35 cellular contexts compared by ENCODE assay signal in genomic region chr2:86258106-86258505, GRCh38.
"Had no signal": no experiment of that assay in that cellular context is flagged by ENCODE, and none has a peak within 500 bp of the region (broad histone marks: within the 10 kb centered on the region; RNA-seq: fewer than 3 reads in every experiment).

No MANE protein-coding gene starts in this region.

- H3K9me3 ChIP-seq: adrenal gland, body of pancreas, breast epithelium had no signal

- H3K4me3 ChIP-seq: adrenal gland, body of pancreas, breast epithelium had no signal

- H3K4me1 ChIP-seq: adrenal gland, breast epithelium had no signal

- DNase-seq: activated B cell treated with CpG ODN at 0.5 μM for 24 hours; activated CD4-positive, alpha-beta memory T cell treated with anti-CD3 and anti-CD28 coated beads for 36 hours; activated CD4-positive, alpha-beta T cell treated with anti-CD3 and anti-CD28 coated beads for 4 hours; activated CD4-positive, alpha-beta T cell treated with anti-CD3 and anti-CD28 coated beads, Interleukin-2, amount 10 ng/mL, durations not matched to agents 24 days and 14 days; activated CD4-positive, alpha-beta T cell treated with anti-CD3 and anti-CD28 coated beads, Interleukin-2, amount 50 U/mL, for 1 hour; activated CD4-positive, alpha-beta T cell treated with anti-CD3 and anti-CD28 coated beads, Interleukin-2, amount 50 U/mL, for 4 hours; activated CD4-positive, CD25-positive, alpha-beta regulatory T cell treated with anti-CD3 and anti-CD28 coated beads, Interleukin-2, amount 50 U/mL, for 72 hours; activated CD8-positive, alpha-beta memory T cell treated with anti-CD3 and anti-CD28 coated beads, Interleukin-2, amount 50 U/mL, for 4 hours; activated CD8-positive, alpha-beta T cell treated with anti-CD3 and anti-CD28 coated beads for 36 hours; activated effector memory CD4-positive, alpha-beta T cell treated with anti-CD3 and anti-CD28 coated beads, Interleukin-2, amount 50 U/mL, for 16 hours; activated gamma-delta T cell treated with Interleukin-2 at 50 U/mL for 16 hours; activated naive CD4-positive, alpha-beta T cell; activated naive CD4-positive, alpha-beta T cell treated with anti-CD3 and anti-CD28 coated beads for 36 hours; activated naive CD4-positive, alpha-beta T cell treated with anti-CD3 and anti-CD28 coated beads, Interleukin-2, amount 50 U/mL, for 16 hours; activated naive CD8-positive, alpha-beta T cell treated with anti-CD3 and anti-CD28 coated beads for 36 hours; activated T-cell treated with anti-CD3 and anti-CD28 coated beads for 4 hours; activated T-cell treated with anti-CD3 and anti-CD28 coated beads, Interleukin-2, amount 50 U/mL, for 1 hour; activated T-cell treated with anti-CD3 and anti-CD28 coated beads, Interleukin-2, amount 50 U/mL, for 4 hours; activated T-cell treated with anti-CD3 and anti-CD28 coated beads, Interleukin-2, amount 50 U/mL, for 72 hours; adrenal gland; amniotic stem cell; aorta; body of pancreas; brain microvascular endothelial cell; caudate nucleus; cerebellar nuclear complex; T-helper 1 cell; T-helper 2 cell; T-helper 9 cell had no signal

- H3K27me3 ChIP-seq: adrenal gland, body of pancreas, brain microvascular endothelial cell, breast epithelium had no signal

- H3K27ac ChIP-seq: adrenal gland, body of pancreas, brain microvascular endothelial cell, breast epithelium, VCaP had no signal

- ATAC-seq: activated CD8-positive, alpha-beta T cell treated with anti-CD3 and anti-CD28 coated beads for 36 hours; activated naive CD4-positive, alpha-beta T cell treated with anti-CD3 and anti-CD28 coated beads, Interleukin-2, amount 50 U/mL, for 72 hours; activated T-cell treated with anti-CD3 and anti-CD28 coated beads, Interleukin-2, amount 50 U/mL, for 4 hours; activated T-cell treated with anti-CD3 and anti-CD28 coated beads, Interleukin-2, amount 50 U/mL, for 72 hours; activated T-helper 17 cell treated with anti-CD3 and anti-CD28 coated beads, Interleukin-2, amount 50 U/mL, for 72 hours; body of pancreas had no signal

- FAIRE-seq: astrocyte, TTC549 had no signal

- H3K36me3 ChIP-seq: adrenal gland, brain microvascular endothelial cell, breast epithelium had no signal
